20 cellular contexts compared by ENCODE assay signal in the genomic region with DNA sequence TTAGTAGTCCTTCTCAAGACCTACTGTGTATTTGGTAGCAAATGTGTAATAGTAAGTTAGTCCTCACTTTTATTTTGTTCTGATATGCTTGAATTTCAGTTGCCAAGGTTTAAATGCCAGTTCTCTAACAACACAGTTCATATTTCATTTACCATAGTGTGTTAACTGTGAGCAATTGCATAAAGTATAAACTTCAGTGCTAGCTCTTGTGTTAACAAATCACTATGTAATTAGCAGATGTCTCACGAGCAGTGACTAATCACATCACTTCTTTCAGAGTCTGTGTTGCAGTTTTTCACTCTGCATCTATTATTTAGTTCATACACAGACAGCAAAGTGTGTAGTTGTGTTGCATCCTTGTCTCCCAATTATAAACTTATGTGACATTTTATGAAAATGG.
"Had no signal": no experiment of that assay in that cellular context is flagged by ENCODE, and none has a peak within 500 bp of the region (broad histone marks: within the 10 kb centered on the region; RNA-seq: fewer than 3 reads in every experiment).

No MANE protein-coding gene starts in this region.

- H3K4me1 Mint-ChIP-seq: neural crest cell had no signal

- H3K4me1 ChIP-seq: prostate gland, uterus had no signal

- H3K9me3 Mint-ChIP-seq: activated CD4-positive, alpha-beta memory T cell treated with anti-CD3 and anti-CD28 coated beads for 36 hours; activated naive CD8-positive, alpha-beta T cell treated with anti-CD3 and anti-CD28 coated beads for 36 hours; activated T-helper 1 cell treated with anti-CD3 and anti-CD28 coated beads, Interleukin-12 subunit alpha, Interleukin-12 subunit beta, Interleukin-2, Interleukin-4 antibody, amounts not matched to agents 30 ng/mL and 10 ng/mL and 1 ng/mL, durations not matched to agents 14 hours and 24 hours and 36 hours; effector memory CD8-positive, alpha-beta T cell; naive B cell; neural crest cell; stimulated activated naive CD8-positive, alpha-beta T cell treated with anti-CD3 and anti-CD28 coated beads, Interleukin-15, Interleukin-2, amounts not matched to agents 100 ng/mL and 50 ng/mL, for 24 hours had no signal

- H3K36me3 ChIP-seq: gastrocnemius medialis, prostate gland, transverse colon, uterus had no signal

- H3K27ac Mint-ChIP-seq: activated CD4-positive, alpha-beta memory T cell treated with anti-CD3 and anti-CD28 coated beads for 36 hours; activated naive CD8-positive, alpha-beta T cell treated with anti-CD3 and anti-CD28 coated beads for 36 hours; activated T-helper 1 cell treated with anti-CD3 and anti-CD28 coated beads, Interleukin-12 subunit alpha, Interleukin-12 subunit beta, Interleukin-2, Interleukin-4 antibody, amounts not matched to agents 30 ng/mL and 10 ng/mL and 1 ng/mL, durations not matched to agents 14 hours and 24 hours and 36 hours; effector memory CD8-positive, alpha-beta T cell; naive B cell; stimulated activated naive CD8-positive, alpha-beta T cell treated with anti-CD3 and anti-CD28 coated beads, Interleukin-15, Interleukin-2, amounts not matched to agents 100 ng/mL and 50 ng/mL, for 24 hours had no signal

- H3K27me3 ChIP-seq: gastrocnemius medialis, heart left ventricle, transverse colon, uterus had no signal

- H3K9me3 ChIP-seq: gastrocnemius medialis, heart left ventricle, prostate gland, transverse colon, uterus had no signal

- H3K4me3 ChIP-seq: gastrocnemius medialis, heart left ventricle, prostate gland, transverse colon, uterus had no signal

- H3K4me3 Mint-ChIP-seq: activated CD4-positive, alpha-beta memory T cell treated with anti-CD3 and anti-CD28 coated beads for 36 hours; activated naive CD8-positive, alpha-beta T cell treated with anti-CD3 and anti-CD28 coated beads for 36 hours; activated T-helper 1 cell treated with anti-CD3 and anti-CD28 coated beads, Interleukin-12 subunit alpha, Interleukin-12 subunit beta, Interleukin-2, Interleukin-4 antibody, amounts not matched to agents 30 ng/mL and 10 ng/mL and 1 ng/mL, durations not matched to agents 14 hours and 24 hours and 36 hours; effector memory CD8-positive, alpha-beta T cell; naive B cell; neural crest cell; stimulated activated naive CD8-positive, alpha-beta T cell treated with anti-CD3 and anti-CD28 coated beads, Interleukin-15, Interleukin-2, amounts not matched to agents 100 ng/mL and 50 ng/mL, for 24 hours had no signal

- DNase-seq: activated CD4-positive, alpha-beta memory T cell treated with anti-CD3 and anti-CD28 coated beads for 36 hours; activated CD4-positive, alpha-beta T cell treated with anti-CD3 and anti-CD28 coated beads for 4 hours; activated naive CD4-positive, alpha-beta T cell; activated naive CD8-positive, alpha-beta T cell treated with anti-CD3 and anti-CD28 coated beads for 36 hours; activated T-cell treated with anti-CD3 and anti-CD28 coated beads for 4 hours; amniotic stem cell; caudate nucleus; effector memory CD8-positive, alpha-beta T cell; gastrocnemius medialis; heart left ventricle; left ventricle myocardium superior; naive B cell; right cardiac atrium; T-helper 2 cell; transverse colon; uterus had no signal

- ATAC-seq: effector memory CD8-positive, alpha-beta T cell; gastrocnemius medialis; heart left ventricle; left ventricle myocardium superior; right cardiac atrium had no signal

- H3K27me3 Mint-ChIP-seq: activated CD4-positive, alpha-beta memory T cell treated with anti-CD3 and anti-CD28 coated beads for 36 hours; activated naive CD8-positive, alpha-beta T cell treated with anti-CD3 and anti-CD28 coated beads for 36 hours; effector memory CD8-positive, alpha-beta T cell; naive B cell; stimulated activated naive CD8-positive, alpha-beta T cell treated with anti-CD3 and anti-CD28 coated beads, Interleukin-15, Interleukin-2, amounts not matched to agents 100 ng/mL and 50 ng/mL, for 24 hours had no signal

- H3K27ac ChIP-seq: gastrocnemius medialis, heart left ventricle, prostate gland, transverse colon, uterus had no signal
